Comparison of ENCODE assay signal across 8 cellular contexts in genomic region chrX:103356023-103356798, GRCh38. TPM values are rescaled to one million over a fixed set of nuclear protein-coding genes. Genes with fewer than 3 reads are reported as not detected.
DNase-seq lines count a peak whose midpoint lies in the region; ATAC-seq lines count a peak whose summit lies in the region.

TSS of gene TCEAL9 (plus strand) at chrX:103356506. CDS start at chrX:103357685, 1,179 bp downstream.

- peak within 1 kb of the TSS; percentile 99 for H3K9ac ChIP-seq in mesenchymal stem cell (ENCODE audit: low read length)

- no peak within 1 kb of the TSS for H3K14ac ChIP-seq in mesenchymal stem cell (ENCODE audit: low read length in 2 of 2)

- no peak for ATAC-seq in T-helper 17 cell
- ATAC-seq in activated CD4-positive, CD25-positive, alpha-beta regulatory T cell treated with anti-CD3 and anti-CD28 coated beads, Interleukin-2, amount 50 U/mL, for 24 hours: no peak

- peak within 1 kb of the TSS; percentile 80 for H4K91ac ChIP-seq in mesenchymal stem cell (ENCODE audit: low read length)

- H3K4me3 ChIP-seq in mesenchymal stem cell (ENCODE audit: insufficient read depth in 1 of 2, low read depth in 1 of 2, low read length in 2 of 2): peak within 1 kb of the TSS; percentile 74 to 89

- H3K9me3 ChIP-seq in T-helper 17 cell (ENCODE audit: control insufficient read depth, low read length, poor library complexity, severe bottlenecking) (no peaks in the 10 kb centered on the region), mesenchymal stem cell (ENCODE audit: control insufficient read depth, low read length) (no peaks in the 10 kb centered on the region)

- peak within 1 kb of the TSS in 1 of 2 experiments; percentile 92 for H3K4ac ChIP-seq in mesenchymal stem cell (ENCODE audit: low read depth in 1 of 2, low read length in 2 of 2)

- H4K8ac ChIP-seq in mesenchymal stem cell (ENCODE audit: low read length): peak within 1 kb of the TSS; percentile 41

- H2BK5ac ChIP-seq in mesenchymal stem cell (ENCODE audit: low read depth, low read length, poor library complexity, severe bottlenecking): peak within 1 kb of the TSS; percentile 25

- peaks cover 7% of the 10 kb centered on the region for H3K4me1 Mint-ChIP-seq in T-helper 17 cell

- peaks cover 2% of the 10 kb centered on the region for H3K4me1 ChIP-seq in mesenchymal stem cell (ENCODE audit: control insufficient read depth, insufficient read depth, low read depth, low read length)

- no peak within 1 kb of the TSS for H2BK12ac ChIP-seq in mesenchymal stem cell (ENCODE audit: low read length in 2 of 2)

- peak within 1 kb of the TSS; percentile 70 for H2AK5ac ChIP-seq in mesenchymal stem cell (ENCODE audit: low read length, severe bottlenecking)

- no peak within 1 kb of the TSS for H2BK15ac ChIP-seq in mesenchymal stem cell (ENCODE audit: low read depth, poor library complexity, severe bottlenecking)

- H3K79me1 ChIP-seq in mesenchymal stem cell (replicated peaks; ENCODE audit: low read length, poor library complexity, severe bottlenecking): no peaks in the 10 kb centered on the region

- peaks cover 0 to 10% of the 10 kb centered on the region in 2 experiments for H3K36me3 ChIP-seq in mesenchymal stem cell (ENCODE audit: control insufficient read depth in 1 of 2, insufficient read depth in 2 of 2, low read depth in 1 of 2, low read length in 2 of 2)

- H3K4me2 ChIP-seq in mesenchymal stem cell (ENCODE audit: low read length, poor library complexity, severe bottlenecking): peak within 1 kb of the TSS; percentile 52

- peak within 1 kb of the TSS; percentile 13 for H2BK120ac ChIP-seq in mesenchymal stem cell (ENCODE audit: low read depth, low read length)

- WGBS in mesenchymal stem cell: 0% methylated on average over 12 of the region's 19 CpGs

- H3K18ac ChIP-seq in mesenchymal stem cell (ENCODE audit: low read depth in 1 of 2, low read length in 2 of 2): peak within 1 kb of the TSS; percentile 92 to 95

- peaks cover 2% of the 10 kb centered on the region for H3K36me3 Mint-ChIP-seq in T-helper 17 cell (ENCODE audit: low read depth)

- peak within 1 kb of the TSS; percentile 61 for H3K27ac ChIP-seq in epithelial cell of prostate
- H3K27ac ChIP-seq in mesenchymal stem cell (ENCODE audit: low read length, poor library complexity, severe bottlenecking): peak within 1 kb of the TSS; percentile 88
- H3K27ac ChIP-seq in substantia nigra (ENCODE audit: low read depth, low read length, poor library complexity, severe bottlenecking): peak within 1 kb of the TSS; percentile 72

- peak within 1 kb of the TSS in 1 of 2 experiments; percentile 79 for H3K23ac ChIP-seq in mesenchymal stem cell (ENCODE audit: low read length in 2 of 2)

- DNase-seq in ELF-1 (ENCODE audit: low read depth, low spot score): peak; percentile 84
- DNase-seq in LoVo (ENCODE audit: low spot score): peak; percentile 24
- DNase-seq in T-helper 17 cell: no peak
- DNase-seq in epithelial cell of prostate (ENCODE audit: low read depth, low spot score): no peak
- peak; percentile 84 for DNase-seq in mesenchymal stem cell
- DNase-seq in substantia nigra (lab: John Stamatoyannopoulos, UW): peak in 43 of 49 donors; percentile 1 to 78 (median 29)
- DNase-seq in stimulated activated CD4-positive, alpha-beta T cell treated with anti-CD3 and anti-CD28 coated beads, Interleukin-4, amount 100 ng/mL, for 4 hours: no peak

- no peak within 1 kb of the TSS for H3K27ac Mint-ChIP-seq in T-helper 17 cell

- H3K4me3 Mint-ChIP-seq in T-helper 17 cell: peak within 1 kb of the TSS; percentile 84

- peaks cover 12% of the 10 kb centered on the region for H3K27me3 Mint-ChIP-seq in T-helper 17 cell

- H2AFZ ChIP-seq in mesenchymal stem cell (ENCODE audit: low read depth, low read length): no peak within 1 kb of the TSS

- peaks cover 0 to 7% of the 10 kb centered on the region in 2 experiments for H3K27me3 ChIP-seq in mesenchymal stem cell (ENCODE audit: control insufficient read depth in 1 of 2, insufficient read depth in 1 of 2, low read length in 2 of 2)

RNA-seq across cellular contexts. Expression of gene TCEAL9, which starts in this region (rescaled TPM):
- under 1 TPM in 1 of 2 donors, not detected in 1; 0.55 TPM for total RNA-seq in T-helper 17 cell
- polyA plus RNA-seq in mesenchymal stem cell (2013, experiment 1 of 2): 324 TPM
- 335 TPM for polyA plus RNA-seq in mesenchymal stem cell (2013, experiment 2 of 2)

Comparison
In these comparisons a context has a peak if more than half of its experiments do, and no peak if none do; other contexts are left out.
1. DNase-seq: peak in ELF-1 (single experiment), LoVo (single experiment), mesenchymal stem cell (single experiment) and substantia nigra (43 of 49); none in T-helper 17 cell (0 of 3), epithelial cell of prostate (single experiment) and stimulated activated CD4-positive, alpha-beta T cell treated with anti-CD3 and anti-CD28 coated beads, Interleukin-4, amount 100 ng/mL, for 4 hours (0 of 2).
2. Peak in every context shown above with its lines, with median percentiles within 50 percentile points of each other: H3K27ac ChIP-seq.